8 cellular contexts compared by ENCODE assay signal in the genomic region with DNA sequence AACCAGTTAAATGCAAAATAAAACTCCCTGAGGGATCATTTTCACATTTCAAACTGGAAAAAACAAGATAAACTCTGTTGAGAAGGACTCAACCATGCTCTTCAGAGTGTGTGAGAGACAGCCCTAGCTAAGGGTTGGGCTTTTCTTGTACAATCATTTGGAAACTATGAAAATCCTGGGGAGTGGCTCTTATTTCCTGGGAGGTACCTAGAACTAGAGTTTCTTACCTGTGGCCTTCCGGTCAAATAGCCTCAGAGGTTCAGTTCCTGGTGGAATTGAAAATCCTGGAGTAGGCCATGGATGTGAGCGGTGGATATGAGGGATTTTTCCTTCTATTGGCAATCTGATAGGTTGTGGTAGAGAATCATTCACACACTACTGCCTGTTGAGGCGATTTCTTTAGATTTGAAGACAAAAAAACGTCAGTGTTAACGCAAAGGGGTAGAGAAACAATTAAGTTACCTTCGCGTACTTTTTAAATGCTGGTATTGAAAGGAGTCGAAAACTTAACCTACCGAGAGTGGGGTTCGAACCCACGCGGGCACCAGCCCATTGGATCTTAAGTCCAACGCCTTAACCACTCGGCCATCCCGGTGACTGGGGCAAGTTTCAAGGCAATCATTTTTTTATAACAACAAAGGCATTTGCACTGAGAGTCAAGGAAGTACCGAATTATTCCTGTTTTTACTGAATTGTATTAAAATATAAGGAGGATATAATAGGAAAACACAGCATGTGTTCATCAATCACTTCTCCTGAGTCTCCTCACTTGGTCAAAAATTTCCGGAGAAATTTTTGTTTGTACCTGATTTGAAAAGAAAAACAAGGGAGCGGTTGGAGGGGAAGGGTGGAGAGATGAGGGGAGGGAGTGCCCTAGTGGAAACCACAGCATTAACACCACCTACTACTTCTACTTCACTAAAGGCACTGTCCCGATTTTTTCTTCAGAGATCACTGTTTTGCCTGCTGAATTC.
DNase-seq lines count a peak whose midpoint lies in the region; ATAC-seq and TF ChIP-seq lines count a peak whose summit lies in the region.

No MANE protein-coding gene starts in this region.

- TF ChIP-seq POLR2A in GM18505 (IDR thresholded peaks at IDR 0.05; ENCODE audit: borderline replicate concordance, extremely low read depth, insufficient read depth, insufficient read length) = no peak

- DNase-seq in stimulated activated CD4-positive, alpha-beta T cell treated with anti-CD3 and anti-CD28 coated beads, Interleukin-12 subunit alpha, Interleukin-12 subunit beta, amount 100 ng/mL, for 48 hours (ENCODE audit: low read depth in 2 of 3, low spot score in 1 of 3) = peak in 2 of 3 donors; percentile 16 to 26
- DNase-seq in stimulated activated CD4-positive, alpha-beta T cell treated with anti-CD3 and anti-CD28 coated beads, Interleukin-4, amount 100 ng/mL, for 1 hour = no peak
- DNase-seq in RWPE1 (ENCODE audit: low spot score) (peak; percentile 79), fibroblast of mammary gland (ENCODE audit: low read depth) (peak; percentile 79), NCI-H1105 (lab: John Stamatoyannopoulos, UW) (no peak)
- DNase-seq in stimulated activated naive CD8-positive, alpha-beta T cell treated with anti-CD3 and anti-CD28 coated beads, Interleukin-15, amount 100 ng/mL, for 72 hours = peak in 1 of 2 donors; percentile 28

- H3K9me3 Mint-ChIP-seq in stimulated activated naive CD8-positive, alpha-beta T cell treated with anti-CD3 and anti-CD28 coated beads, Interleukin-15, amount 100 ng/mL, for 72 hours = no peaks in the 10 kb centered on the region

- CTCF ChIA-PET in RWPE1 (lab: Yijun Ruan, JAX) = no interaction called here

- peaks cover 23% of the 10 kb centered on the region for H3K4me1 Mint-ChIP-seq in stimulated activated naive CD8-positive, alpha-beta T cell treated with anti-CD3 and anti-CD28 coated beads, Interleukin-15, amount 100 ng/mL, for 72 hours

- H3K27me3 Mint-ChIP-seq in stimulated activated naive CD8-positive, alpha-beta T cell treated with anti-CD3 and anti-CD28 coated beads, Interleukin-15, amount 100 ng/mL, for 72 hours = peaks cover 30% of the 10 kb centered on the region

- H3K27ac ChIP-seq in RWPE1 = no peak overlapping the region

- POLR2A ChIA-PET in RWPE1 (lab: Yijun Ruan, JAX; ENCODE audit: low non-redundant PET) = no interaction called here

- peak overlapping the region; percentile 42 for H3K4me3 ChIP-seq in fibroblast of mammary gland (ENCODE audit: control insufficient read depth, low read depth, low read length)

- no peak overlapping the region for H3K27ac Mint-ChIP-seq in stimulated activated naive CD8-positive, alpha-beta T cell treated with anti-CD3 and anti-CD28 coated beads, Interleukin-15, amount 100 ng/mL, for 72 hours

- TF ChIP-seq CTCF in RWPE1 (conservative IDR thresholded peaks at IDR 0.05; ENCODE audit: low read depth) = no peak
- TF ChIP-seq CTCF in fibroblast of mammary gland (conservative IDR thresholded peaks at IDR 0.05; ENCODE audit: control insufficient read depth, insufficient read depth, low read depth, low read length) = no peak

- ATAC-seq in stimulated activated naive CD8-positive, alpha-beta T cell treated with anti-CD3 and anti-CD28 coated beads, Interleukin-15, amount 100 ng/mL, for 72 hours = no peak
- no peak for ATAC-seq in GM18505 (IDR thresholded peaks at IDR 0.05; ENCODE audit: unreplicated experiment)
- no peak for ATAC-seq in GM19397 (IDR thresholded peaks at IDR 0.05; ENCODE audit: unreplicated experiment)

- H3K4me3 Mint-ChIP-seq in stimulated activated naive CD8-positive, alpha-beta T cell treated with anti-CD3 and anti-CD28 coated beads, Interleukin-15, amount 100 ng/mL, for 72 hours = peak overlapping the region; percentile 33 to 48

Comparison
In these comparisons a context has a peak if more than half of its experiments do, and no peak if none do; other contexts are left out.
1. DNase-seq: peak in stimulated activated CD4-positive, alpha-beta T cell treated with anti-CD3 and anti-CD28 coated beads, Interleukin-12 subunit alpha, Interleukin-12 subunit beta, amount 100 ng/mL, for 48 hours (2 of 3), RWPE1 (single experiment) and fibroblast of mammary gland (single experiment); none in stimulated activated CD4-positive, alpha-beta T cell treated with anti-CD3 and anti-CD28 coated beads, Interleukin-4, amount 100 ng/mL, for 1 hour (single experiment) and NCI-H1105 (single experiment).